ENCODE assay signal across 26 cellular contexts in the genomic region with DNA sequence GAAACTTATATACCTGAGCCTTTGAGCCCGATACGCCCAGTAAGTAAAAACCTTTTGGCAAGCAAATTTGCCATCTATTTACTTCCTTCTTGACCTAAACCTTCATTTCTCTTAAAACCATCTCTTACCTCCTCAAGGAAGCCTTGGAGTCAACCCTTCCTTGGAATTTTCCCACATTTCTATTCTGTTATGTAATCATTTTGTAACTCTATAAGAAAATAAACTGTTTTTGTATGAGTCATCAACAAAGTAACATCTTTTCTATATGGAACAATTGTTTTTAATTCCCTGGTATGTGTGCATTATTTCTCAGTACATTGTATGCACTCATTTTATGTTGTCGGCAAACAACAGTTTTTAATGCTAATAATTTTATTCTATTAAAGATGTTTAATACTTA.
"Had no signal": no experiment of that assay in that cellular context is flagged by ENCODE, and none has a peak within 500 bp of the region (broad histone marks: within the 10 kb centered on the region; RNA-seq: fewer than 3 reads in every experiment).

No MANE protein-coding gene starts in this region.

- H3K36me3 Mint-ChIP-seq: immature natural killer cell; mesothelial cell of epicardium; naive B cell; natural killer cell; stimulated activated memory B cell treated with anti-CD40 and anti-IgM and Interleukin-4, amounts not matched to agents 10 μg/mL and 1 μg/mL and 100 μg/mL, for 72 hours; type B pancreatic cell had no signal

- DNase-seq: hypothalamus; immature natural killer cell; left cardiac atrium; left lung; lower lobe of right lung; mesendoderm; naive B cell; natural killer cell; ovary; right lobe of liver; stimulated activated CD4-positive, alpha-beta T cell treated with anti-CD3 and anti-CD28 coated beads, Interleukin-1b, Interleukin-23, amount 100 ng/mL, for 48 hours; stimulated activated CD4-positive, alpha-beta T cell treated with anti-CD3 and anti-CD28 coated beads, Interleukin-2, amount 100 ng/mL, for 48 hours; stimulated activated CD4-positive, alpha-beta T cell treated with anti-CD3 and anti-CD28 coated beads, Interleukin-4, amount 100 ng/mL, for 4 hours; stimulated activated CD8-positive, alpha-beta memory T cell treated with anti-CD3 and anti-CD28 coated beads, Interleukin-4, amount 100 ng/mL, for 48 hours; stimulated activated naive CD4-positive, alpha-beta T cell treated with Interleukin-2 at 50 U/mL for 16 hours; stimulated activated naive CD8-positive, alpha-beta T cell treated with anti-CD3 and anti-CD28 coated beads, Interleukin-15, amount 100 ng/mL, for 72 hours; substantia nigra; uterus had no signal

- H3K4me1 Mint-ChIP-seq: mesothelial cell of epicardium; naive B cell; stimulated activated naive CD8-positive, alpha-beta T cell treated with anti-CD3 and anti-CD28 coated beads, Interleukin-15, amount 100 ng/mL, for 72 hours had no signal

- H3K9me3 ChIP-seq: lower lobe of right lung, ovary, right lobe of liver, uterus had no signal

- H3K4me3 Mint-ChIP-seq: immature natural killer cell; mesothelial cell of epicardium; naive B cell; natural killer cell; stimulated activated memory B cell treated with anti-CD40 and anti-IgM and Interleukin-4, amounts not matched to agents 10 μg/mL and 1 μg/mL and 100 μg/mL, for 72 hours; stimulated activated naive CD8-positive, alpha-beta T cell treated with anti-CD3 and anti-CD28 coated beads, Interleukin-15, amount 100 ng/mL, for 72 hours; type B pancreatic cell had no signal

- ATAC-seq: left cardiac atrium; left lung; lower lobe of right lung; natural killer cell; right lobe of liver; stimulated activated memory B cell treated with anti-CD40 and anti-IgM and Interleukin-4, amounts not matched to agents 10 μg/mL and 1 μg/mL and 100 μg/mL, for 72 hours; stimulated activated naive CD8-positive, alpha-beta T cell treated with anti-CD3 and anti-CD28 coated beads, Interleukin-15, amount 100 ng/mL, for 72 hours had no signal

- H3K36me3 ChIP-seq: left lung, lower lobe of right lung, ovary, right atrium auricular region, right lobe of liver, tibial nerve, uterus had no signal

- FAIRE-seq: islet of Langerhans had no signal

- H3K27ac ChIP-seq: left lung, lower lobe of right lung, ovary, right atrium auricular region, right lobe of liver, tibial nerve, uterus had no signal

- H3K4me1 ChIP-seq: left lung, lower lobe of right lung, right atrium auricular region, right lobe of liver, tibial nerve, uterus had no signal

- H3K4me3 ChIP-seq: left lung, lower lobe of right lung, ovary, right atrium auricular region, right lobe of liver, smooth muscle cell, tibial nerve, uterus had no signal

- H3K9me3 Mint-ChIP-seq: immature natural killer cell, natural killer cell had no signal

- H3K27me3 Mint-ChIP-seq: stimulated activated memory B cell treated with anti-CD40 and anti-IgM and Interleukin-4, amounts not matched to agents 10 μg/mL and 1 μg/mL and 100 μg/mL, for 72 hours had no signal

- H3K27ac Mint-ChIP-seq: immature natural killer cell; mesothelial cell of epicardium; natural killer cell; progenitor cell of endocrine pancreas; stimulated activated memory B cell treated with anti-CD40 and anti-IgM and Interleukin-4, amounts not matched to agents 10 μg/mL and 1 μg/mL and 100 μg/mL, for 72 hours; stimulated activated naive CD8-positive, alpha-beta T cell treated with anti-CD3 and anti-CD28 coated beads, Interleukin-15, amount 100 ng/mL, for 72 hours; type B pancreatic cell had no signal
